In genomic region chr10:112446855-112447691, GRCh38 we compare ENCODE assay signal across 8 cellular contexts. TPM values are rescaled to one million over a fixed set of nuclear protein-coding genes. Genes with fewer than 3 reads are reported as not detected.
DNase-seq lines count a peak whose midpoint lies in the region; ATAC-seq and TF ChIP-seq lines count a peak whose summit lies in the region.

Gene VTI1A, plus strand, starts transcription at chr10:112447215. Its CDS starts 159 bp downstream, at chr10:112447374.
Gene ZDHHC6, minus strand, starts transcription at chr10:112446914. Its CDS starts 1,478 bp downstream, at chr10:112445436.

- DNase-seq in GM03348 (ENCODE audit: low spot score) (peak; percentile 91), H7 (peak; percentile 84), SK-N-DZ (ENCODE audit: low spot score) (peak; percentile 88), globus pallidus (ENCODE audit: low spot score) (peak; percentile 81), omental fat pad (ENCODE audit: low spot score) (peak; percentile 53), testis (peak; percentile 88)
- DNase-seq in activated naive CD4-positive, alpha-beta T cell treated with anti-CD3 and anti-CD28 coated beads, Interleukin-2, amount 10 ng/mL, durations not matched to agents 7 days and 5 days: peak; percentile 89

- H3K27me3 ChIP-seq in H7 (ENCODE audit: control insufficient read depth, insufficient read depth, low read length): no peaks in the 10 kb centered on the region
- no peaks in the 10 kb centered on the region for H3K27me3 ChIP-seq in Loucy (ENCODE audit: insufficient read depth, low read length, poor library complexity, severe bottlenecking)
- no peaks in the 10 kb centered on the region for H3K27me3 ChIP-seq in testis

- ATAC-seq in omental fat pad (ENCODE audit: low FRiP score): peak; percentile 96

- peaks cover 31% of the 10 kb centered on the region for H3K36me3 Mint-ChIP-seq in activated naive CD4-positive, alpha-beta T cell treated with anti-CD3 and anti-CD28 coated beads, Interleukin-2, amount 10 ng/mL, durations not matched to agents 7 days and 5 days

- H3K9ac ChIP-seq in Loucy (ENCODE audit: low read depth, low read length, poor library complexity, severe bottlenecking): peak within 1 kb of the TSS; percentile 92

- peak within 1 kb of the TSS; percentile 78 for H3K4me3 ChIP-seq in H7 (ENCODE audit: insufficient read depth, low read depth, low read length)
- peak within 1 kb of the TSS; percentile 93 for H3K4me3 ChIP-seq in Loucy (ENCODE audit: low read length, poor library complexity, severe bottlenecking)
- peak within 1 kb of the TSS; percentile 91 to 93 for H3K4me3 ChIP-seq in testis

- intact Hi-C loops in testis (cut with DNase I; ENCODE audit: low total_unique reads): no loop called here

- H3K36me3 ChIP-seq in H7 (replicated peaks; ENCODE audit: control insufficient read depth, insufficient read depth, low read length): peaks cover 1% of the 10 kb centered on the region; the same call in 1 of the 2 replicates
- no peaks in the 10 kb centered on the region for H3K36me3 ChIP-seq in Loucy (ENCODE audit: insufficient read depth, low read length)
- H3K36me3 ChIP-seq in testis (ENCODE audit: low read depth, missing control alignments): no peaks in the 10 kb centered on the region

- H3K4me3 Mint-ChIP-seq in activated naive CD4-positive, alpha-beta T cell treated with anti-CD3 and anti-CD28 coated beads, Interleukin-2, amount 10 ng/mL, durations not matched to agents 7 days and 5 days: peak within 1 kb of the TSS; percentile 85

- no peaks in the 10 kb centered on the region for H3K9me2 ChIP-seq in Loucy (replicated peaks; ENCODE audit: low read depth, low read length)

- TF ChIP-seq POLR2A in testis (IDR thresholded peaks at IDR 0.05): no peak

- peaks cover 13% of the 10 kb centered on the region for H4K20me1 ChIP-seq in Loucy (ENCODE audit: insufficient read depth, low read length, poor library complexity, severe bottlenecking)

- H3K9me3 ChIP-seq in Loucy (ENCODE audit: insufficient read depth, low read depth, low read length) (no peaks in the 10 kb centered on the region), testis (no peaks in the 10 kb centered on the region)

- WGBS in testis, 2 donors: 0% methylated on average over 34 to 63 of the region's 63 CpGs

- CTCF ChIA-PET in activated naive CD4-positive, alpha-beta T cell treated with anti-CD3 and anti-CD28 coated beads, Interleukin-2, amount 10 ng/mL, durations not matched to agents 7 days and 5 days (lab: Charles Lee): interaction anchor here (1.7 kb wide), 1 partner anchor 10 kb away, joined by 4 read pairs; no protein-coding TSS in a partner anchor

- H3K4me2 ChIP-seq in Loucy (ENCODE audit: low read depth, low read length, poor library complexity, severe bottlenecking): peak within 1 kb of the TSS; percentile 93

- peak within 1 kb of the TSS; percentile 91 for H3K27ac Mint-ChIP-seq in activated naive CD4-positive, alpha-beta T cell treated with anti-CD3 and anti-CD28 coated beads, Interleukin-2, amount 10 ng/mL, durations not matched to agents 7 days and 5 days

- TF ChIP-seq CTCF in Loucy (conservative IDR thresholded peaks at IDR 0.05; ENCODE audit: low read length) (peak; percentile 27), omental fat pad (IDR thresholded peaks at IDR 0.05) (no peak), testis (IDR thresholded peaks at IDR 0.05) (peak in 1 of 3 experiments; percentile 12)

- H3F3A ChIP-seq in Loucy (ENCODE audit: low read depth): no peaks in the 10 kb centered on the region

- H2AFZ ChIP-seq in Loucy (ENCODE audit: low read length): peak within 1 kb of the TSS; percentile 96

- H3K27me3 Mint-ChIP-seq in activated naive CD4-positive, alpha-beta T cell treated with anti-CD3 and anti-CD28 coated beads, Interleukin-2, amount 10 ng/mL, durations not matched to agents 7 days and 5 days: no peaks in the 10 kb centered on the region

- peaks cover 46% of the 10 kb centered on the region for H3K4me1 Mint-ChIP-seq in activated naive CD4-positive, alpha-beta T cell treated with anti-CD3 and anti-CD28 coated beads, Interleukin-2, amount 10 ng/mL, durations not matched to agents 7 days and 5 days

- no peaks in the 10 kb centered on the region for H3K9me3 Mint-ChIP-seq in activated naive CD4-positive, alpha-beta T cell treated with anti-CD3 and anti-CD28 coated beads, Interleukin-2, amount 10 ng/mL, durations not matched to agents 7 days and 5 days

- peak within 1 kb of the TSS; percentile 84 to 92 for H3K27ac ChIP-seq in testis

- peaks cover 78% of the 10 kb centered on the region for H3K79me2 ChIP-seq in Loucy (ENCODE audit: insufficient read depth, low read length)

- H3K4me1 ChIP-seq in Loucy (ENCODE audit: insufficient read depth, low read length, poor library complexity, severe bottlenecking): peaks cover 55% of the 10 kb centered on the region
- peaks cover 16% of the 10 kb centered on the region for H3K4me1 ChIP-seq in testis

RNA-seq across cellular contexts. Expression of gene VTI1A, which starts in this region (rescaled TPM):
- total RNA-seq in H7 (2014; rRNA removed; shearing (Covaris generic)): 12.8 and 13.9 TPM in 2 replicates
- 25.0 and 25.1 TPM in 2 replicates for polyA plus RNA-seq in SK-N-DZ (2014; cell fraction: cytosol; rRNA removed)
- 33.0 and 38.5 TPM in 2 replicates for polyA plus RNA-seq in SK-N-DZ (2014; cell fraction: nucleus; rRNA removed)
- total RNA-seq in omental fat pad (10 to 100 TPM; 43.5 to 80.4 (median 62.3) TPM), testis (10 to 100 TPM; 63.4 to 85.9 TPM)
- polyA plus RNA-seq in testis (ENCODE audit: insufficient read depth, low read depth, low replicate concordance): 25.5 TPM

RNA-seq across cellular contexts. Expression of gene ZDHHC6, which starts in this region (rescaled TPM):
- total RNA-seq in H7 (2014; rRNA removed; shearing (Covaris generic)): 12.3 and 14.3 TPM in 2 replicates
- 40.9 and 43.8 TPM in 2 replicates for polyA plus RNA-seq in SK-N-DZ (2014; cell fraction: cytosol; rRNA removed)
- polyA plus RNA-seq in SK-N-DZ (2014; cell fraction: nucleus; rRNA removed): 220 and 254 TPM in 2 replicates
- total RNA-seq in omental fat pad: 10 to 100 TPM; 21.9 to 35.9 (median 26.5) TPM
- total RNA-seq in testis: 10 to 100 TPM; 28.5 to 29.1 TPM
- 26.3 TPM for polyA plus RNA-seq in testis (ENCODE audit: insufficient read depth, low read depth, low replicate concordance)

Comparison
In these comparisons a context has a peak if more than half of its experiments do, and no peak if none do; other contexts are left out.
1. Peak in every context shown above with its lines: DNase-seq, ATAC-seq, H3K4me3 ChIP-seq and H3K27ac ChIP-seq.